Comparison of ENCODE assay signal across 26 cellular contexts in genomic region chr15:81064253-81064652, GRCh38.
"Had no signal": no experiment of that assay in that cellular context is flagged by ENCODE, and none has a peak within 500 bp of the region (broad histone marks: within the 10 kb centered on the region; RNA-seq: fewer than 3 reads in every experiment).

No MANE protein-coding gene starts in this region.

- H3K36me3 ChIP-seq: brain microvascular endothelial cell, WERI-Rb-1 had no signal

- ATAC-seq: activated CD4-positive, CD25-positive, alpha-beta regulatory T cell treated with anti-CD3 and anti-CD28 coated beads, Interleukin-2, amount 50 U/mL, for 24 hours; activated CD8-positive, alpha-beta T cell treated with anti-CD3 and anti-CD28 coated beads for 36 hours; activated T-cell treated with anti-CD3 and anti-CD28 coated beads, Interleukin-2, amount 50 U/mL, for 4 hours; activated T-helper 17 cell treated with anti-CD3 and anti-CD28 coated beads, Interleukin-2, amount 50 U/mL, for 72 hours; T-helper 17 cell had no signal

- H3K27ac ChIP-seq: brain microvascular endothelial cell, coronary artery, WERI-Rb-1 had no signal

- H3K27me3 ChIP-seq: brain microvascular endothelial cell had no signal

- H3K4me3 ChIP-seq: coronary artery had no signal

- DNase-seq: activated B cell treated with CpG ODN at 0.5 μM for 24 hours; activated CD4-positive, alpha-beta T cell treated with anti-CD3 and anti-CD28 coated beads for 48 hours; activated CD4-positive, alpha-beta T cell treated with anti-CD3 and anti-CD28 coated beads, Interleukin-2, amount 50 U/mL, for 1 hour; activated CD4-positive, alpha-beta T cell treated with anti-CD3 and anti-CD28 coated beads, Interleukin-2, amount 50 U/mL, for 48 hours; activated CD8-positive, alpha-beta memory T cell treated with anti-CD3 and anti-CD28 coated beads for 24 hours; activated CD8-positive, alpha-beta T cell treated with anti-CD3 and anti-CD28 coated beads for 36 hours; activated effector memory CD4-positive, alpha-beta T cell treated with Interleukin-2 at 50 U/mL for 16 hours; activated gamma-delta T cell treated with Interleukin-2 at 50 U/mL for 16 hours; activated naive CD4-positive, alpha-beta T cell treated with anti-CD3 and anti-CD28 coated beads, Interleukin-2, amount 50 U/mL, for 16 hours; activated naive CD4-positive, alpha-beta T cell treated with Interleukin-2 at 50 U/mL for 16 hours; activated T-cell treated with anti-CD3 and anti-CD28 coated beads, Interleukin-2, amount 50 U/mL, for 4 hours; amniotic stem cell; anterior cingulate cortex; brain microvascular endothelial cell; effector CD8-positive, alpha-beta T cell; endodermal cell; erythroblast; foreskin fibroblast; head of caudate nucleus; T-helper 1 cell; T-helper 17 cell; T1000; WERI-Rb-1 had no signal
